Comparison of ENCODE assay signal across 29 cellular contexts in genomic region chr6:89393659-89394058, GRCh38.
"Had no signal": no experiment of that assay in that cellular context is flagged by ENCODE, and none has a peak within 500 bp of the region (broad histone marks: within the 10 kb centered on the region; RNA-seq: fewer than 3 reads in every experiment).

No MANE protein-coding gene starts in this region.

- H3K4me1 ChIP-seq: esophagus muscularis mucosa, foreskin keratinocyte had no signal

- FAIRE-seq: astrocyte, bronchial epithelial cell had no signal

- DNase-seq: activated B cell treated with CpG ODN at 0.5 μM for 24 hours; activated CD4-positive, alpha-beta T cell treated with anti-CD3 and anti-CD28 coated beads for 48 hours; activated CD4-positive, alpha-beta T cell treated with anti-CD3 and anti-CD28 coated beads, Interleukin-2, amount 50 U/mL, for 1 hour; activated CD4-positive, alpha-beta T cell treated with anti-CD3 and anti-CD28 coated beads, Interleukin-2, amount 50 U/mL, for 48 hours; activated CD8-positive, alpha-beta memory T cell treated with anti-CD3 and anti-CD28 coated beads for 24 hours; activated CD8-positive, alpha-beta T cell treated with anti-CD3 and anti-CD28 coated beads for 36 hours; activated effector memory CD4-positive, alpha-beta T cell treated with Interleukin-2 at 50 U/mL for 16 hours; activated gamma-delta T cell treated with Interleukin-2 at 50 U/mL for 16 hours; activated naive CD4-positive, alpha-beta T cell treated with anti-CD3 and anti-CD28 coated beads, Interleukin-2, amount 50 U/mL, for 16 hours; activated naive CD4-positive, alpha-beta T cell treated with Interleukin-2 at 50 U/mL for 16 hours; activated T-cell treated with anti-CD3 and anti-CD28 coated beads, Interleukin-2, amount 50 U/mL, for 4 hours; amniotic stem cell; anterior cingulate cortex; brain microvascular endothelial cell; dorsolateral prefrontal cortex; effector memory CD8-positive, alpha-beta T cell; erythroblast; foreskin keratinocyte; gastrocnemius medialis; glutamatergic neuron; heart left ventricle; T1000; WERI-Rb-1 had no signal

- H3K27me3 ChIP-seq: brain microvascular endothelial cell, dorsolateral prefrontal cortex, esophagus muscularis mucosa, gastrocnemius medialis, heart left ventricle had no signal

- ATAC-seq: activated CD4-positive, CD25-positive, alpha-beta regulatory T cell treated with anti-CD3 and anti-CD28 coated beads, Interleukin-2, amount 50 U/mL, for 24 hours; activated CD8-positive, alpha-beta T cell treated with anti-CD3 and anti-CD28 coated beads for 36 hours; activated T-cell treated with anti-CD3 and anti-CD28 coated beads, Interleukin-2, amount 50 U/mL, for 4 hours; activated T-helper 17 cell treated with anti-CD3 and anti-CD28 coated beads, Interleukin-2, amount 50 U/mL, for 72 hours; effector memory CD8-positive, alpha-beta T cell; foreskin keratinocyte; gastrocnemius medialis; heart left ventricle had no signal

- H3K9me3 ChIP-seq: esophagus muscularis mucosa, gastrocnemius medialis had no signal

- H3K36me3 ChIP-seq: brain microvascular endothelial cell, esophagus muscularis mucosa, gastrocnemius medialis, heart left ventricle, WERI-Rb-1 had no signal

- H3K27ac ChIP-seq: brain microvascular endothelial cell, coronary artery, dorsolateral prefrontal cortex, esophagus muscularis mucosa, foreskin keratinocyte, heart left ventricle, WERI-Rb-1 had no signal

- H3K4me3 ChIP-seq: coronary artery, dorsolateral prefrontal cortex, esophagus muscularis mucosa, gastrocnemius medialis, heart left ventricle had no signal
